13 cellular contexts compared by ENCODE assay signal in the genomic region with DNA sequence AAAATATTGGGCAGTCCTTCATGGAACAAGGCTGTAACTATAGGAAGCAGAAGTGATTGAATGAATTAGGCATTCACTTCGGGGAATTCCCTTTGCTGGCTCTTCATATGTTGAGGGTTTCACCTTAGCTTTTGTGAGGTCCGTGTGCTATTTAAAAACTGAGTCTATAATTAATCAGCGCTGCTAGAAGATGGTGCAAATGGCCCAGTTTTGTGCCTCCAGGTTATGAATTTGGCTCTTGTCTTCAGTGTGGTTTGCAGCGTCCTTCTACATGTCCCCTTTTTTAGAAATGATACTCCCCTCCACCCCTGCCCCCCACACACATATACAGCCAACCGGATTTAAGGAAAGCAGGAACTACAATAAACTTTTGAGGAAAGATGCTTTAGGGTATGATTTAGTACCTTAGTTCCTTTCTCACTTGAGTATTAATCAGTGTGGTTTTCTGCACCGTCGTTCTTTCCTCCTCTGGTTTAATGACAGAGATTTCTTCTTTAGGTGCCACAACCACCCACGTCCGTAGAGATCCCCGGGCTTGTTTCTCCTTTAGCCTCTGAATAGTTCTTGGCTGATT.
DNase-seq lines count a peak whose midpoint lies in the region; ATAC-seq, FAIRE-seq and TF ChIP-seq lines count a peak whose summit lies in the region.
"Had no signal": no experiment of that assay in that cellular context is flagged by ENCODE, and none has a peak within 500 bp of the region (broad histone marks: within the 10 kb centered on the region; RNA-seq: fewer than 3 reads in every experiment).

No MANE protein-coding gene starts in this region.

- TF ChIP-seq CTCF in PC-3 (conservative IDR thresholded peaks at IDR 0.05; ENCODE audit: low read depth, low read length): no peak
- TF ChIP-seq CTCF in pancreas (IDR thresholded peaks at IDR 0.05): no peak

- CTCF ChIA-PET in PC-3 (lab: Charles Lee): interaction anchor here (0.5 to 0.6 kb wide), 2 partner anchors 143 to 175 kb away, joined by 3 read pairs; a partner anchor contains a TSS

- H3K79me2 ChIP-seq in PC-3 (ENCODE audit: low read length): no peaks in the 10 kb centered on the region

- H3F3A ChIP-seq in PC-3 (ENCODE audit: low read length, unreplicated experiment): no peaks in the 10 kb centered on the region

- no peak overlapping the region for H2AFZ ChIP-seq in PC-3 (ENCODE audit: low read length)

- no peak overlapping the region for H3K4me2 ChIP-seq in PC-3 (ENCODE audit: low read length)

- BruUV-seq in PC-3 (replicated peaks; lab: Mats Ljungman, UMichigan): no TSS peak

- H3K4me1 ChIP-seq in PC-3 (ENCODE audit: insufficient read depth, low read length): no peaks in the 10 kb centered on the region
- H3K4me1 ChIP-seq in pancreas: no peaks in the 10 kb centered on the region
- H3K4me1 ChIP-seq: Peyer's patch had no signal

- H3K4me3 ChIP-seq in PC-3 (ENCODE audit: low read length) (no peak overlapping the region), pancreas (no peak overlapping the region)
- H3K4me3 ChIP-seq: esophagus muscularis mucosa, Peyer's patch had no signal

- POLR2A ChIA-PET in PC-3 (lab: Charles Lee; ENCODE audit: unreplicated experiment): no interaction called here

- FAIRE-seq in pancreas (lab: Jason Lieb, UNC): no peak

- ATAC-seq in GM18502 (IDR thresholded peaks at IDR 0.05; ENCODE audit: poor library complexity, unreplicated experiment) (peak; percentile 92), GM19467 (IDR thresholded peaks at IDR 0.05; ENCODE audit: unreplicated experiment) (peak; percentile 78), HG03095 (IDR thresholded peaks at IDR 0.05; ENCODE audit: unreplicated experiment) (peak; percentile 74), PC-3 (no peak), pancreas (no peak)
- ATAC-seq: left ventricle myocardium superior had no signal

- intact Hi-C loops in PC-3 (cut with micrococcal nuclease) (no loop called here), pancreas (cut with DNase I) (no loop called here)

- peak; percentile 42 for DNase-seq in germinal center (ENCODE audit: low spot score)
- no peak for DNase-seq in PC-3
- no peak for DNase-seq in EL
- no peak for DNase-seq in SK-N-DZ (ENCODE audit: low spot score)
- no peak for DNase-seq in pancreas
- DNase-seq: amniotic stem cell, left ventricle myocardium superior, NCI-H146, Peyer's patch had no signal

- H3K9ac ChIP-seq in PC-3 (ENCODE audit: low read length): no peak overlapping the region

- H3K36me3 ChIP-seq in PC-3 (ENCODE audit: low read depth, low read length) (peaks cover 30% of the 10 kb centered on the region; the same call in 1 of the 2 replicates), pancreas (peaks cover 0 to 3% (median 0%) of the 10 kb centered on the region in 3 donors)

- H3K9me2 ChIP-seq in PC-3 (replicated peaks; ENCODE audit: low read length): no peaks in the 10 kb centered on the region

- H3K27me3 ChIP-seq in PC-3 (ENCODE audit: low read length) (no peaks in the 10 kb centered on the region), pancreas (no peaks in the 10 kb centered on the region)
- H3K27me3 ChIP-seq: esophagus muscularis mucosa, Peyer's patch had no signal

- H3K9me3 ChIP-seq in PC-3 (ENCODE audit: low read length) (no peaks in the 10 kb centered on the region), pancreas (no peaks in the 10 kb centered on the region)
- H3K9me3 ChIP-seq: esophagus muscularis mucosa, Peyer's patch had no signal

- no peak overlapping the region for H3K27ac ChIP-seq in PC-3 (ENCODE audit: low read length)
- no peak overlapping the region for H3K27ac ChIP-seq in pancreas
- H3K27ac ChIP-seq: Peyer's patch had no signal

- no peaks in the 10 kb centered on the region for H4K20me1 ChIP-seq in PC-3 (ENCODE audit: low read length)

- 90 to 92% methylated on average over 10 of the region's 10 CpGs for WGBS in pancreas, 2 donors

Comparison
In these comparisons a context has a peak if more than half of its experiments do, and no peak if none do; other contexts are left out.
1. ATAC-seq: peak in GM18502 (single experiment), GM19467 (single experiment) and HG03095 (single experiment); none in PC-3 (single experiment) and pancreas (0 of 4).